18 cellular contexts compared by ENCODE assay signal in genomic region chr18:76685860-76686259, GRCh38.
"Had no signal": no experiment of that assay in that cellular context is flagged by ENCODE, and none has a peak within 500 bp of the region (broad histone marks: within the 10 kb centered on the region; RNA-seq: fewer than 3 reads in every experiment).

No MANE protein-coding gene starts in this region.

- DNase-seq: cerebellar nuclear complex; cortex of kidney; head of caudate nucleus; kidney; left cardiac atrium; mammary epithelial cell; naive thymus-derived CD8-positive, alpha-beta T cell; nephron progenitor cell; pancreas; right lobe of liver; small intestine; stimulated activated CD4-positive, alpha-beta T cell treated with anti-CD3 and anti-CD28 coated beads, Interleukin-1b, Interleukin-23, amount 100 ng/mL, for 48 hours; stimulated activated CD4-positive, alpha-beta T cell treated with anti-CD3 and anti-CD28 coated beads, Interleukin-4, amount 100 ng/mL, for 1 hour; stimulated activated CD8-positive, alpha-beta memory T cell treated with anti-CD3 and anti-CD28 coated beads, Interleukin-4, amount 100 ng/mL, for 48 hours; stimulated activated naive CD4-positive, alpha-beta T cell treated with Interleukin-2 at 50 U/mL for 16 hours; stomach; thyroid gland; trophoblast cell had no signal

- H3K4me3 Mint-ChIP-seq: naive thymus-derived CD8-positive, alpha-beta T cell; nephron progenitor cell had no signal

- H3K36me3 Mint-ChIP-seq: naive thymus-derived CD8-positive, alpha-beta T cell had no signal

- ATAC-seq: naive thymus-derived CD8-positive, alpha-beta T cell had no signal

- H3K9me3 Mint-ChIP-seq: naive thymus-derived CD8-positive, alpha-beta T cell; nephron progenitor cell had no signal
